ENCODE assay signal across 22 cellular contexts in genomic region chr3:37130448-37130847, GRCh38.
"Had no signal": no experiment of that assay in that cellular context is flagged by ENCODE, and none has a peak within 500 bp of the region (broad histone marks: within the 10 kb centered on the region; RNA-seq: fewer than 3 reads in every experiment).

No MANE protein-coding gene starts in this region.

- H3K27ac Mint-ChIP-seq: activated B cell treated with CpG ODN at 0.5 μM for 24 hours; activated CD4-positive, alpha-beta T cell treated with anti-CD3 and anti-CD28 coated beads for 36 hours; activated naive CD4-positive, alpha-beta T cell treated with anti-CD3 and anti-CD28 coated beads for 36 hours; activated naive CD8-positive, alpha-beta T cell treated with anti-CD3 and anti-CD28 coated beads, Interleukin-2, amount 10 ng/mL, durations not matched to agents 7 days and 5 days; T-helper 1 cell treated with Interleukin-12 subunit alpha and Interleukin-12 subunit beta and Interleukin-4 antibody, amounts not matched to agents 30 μg/mL and 1 μg/mL, for 36 hours had no signal

- H3K4me3 ChIP-seq: coronary artery, lung, pancreas, psoas muscle, right atrium auricular region, thyroid gland had no signal

- H3K4me3 Mint-ChIP-seq: activated B cell treated with CpG ODN at 0.5 μM for 24 hours; activated CD4-positive, alpha-beta T cell treated with anti-CD3 and anti-CD28 coated beads for 36 hours; activated naive CD4-positive, alpha-beta T cell treated with anti-CD3 and anti-CD28 coated beads for 36 hours; activated naive CD8-positive, alpha-beta T cell treated with anti-CD3 and anti-CD28 coated beads, Interleukin-2, amount 10 ng/mL, durations not matched to agents 7 days and 5 days; natural killer cell treated with Interleukin-12 subunit alpha and Interleukin-12 subunit beta and Interleukin-15 and Interleukin-18, amount 100 ng/mL, for 72 hours; T-helper 1 cell treated with Interleukin-12 subunit alpha and Interleukin-12 subunit beta and Interleukin-4 antibody, amounts not matched to agents 30 μg/mL and 1 μg/mL, for 36 hours had no signal

- DNase-seq: activated B cell treated with CpG ODN at 0.5 μM for 24 hours; activated CD4-positive, alpha-beta T cell treated with anti-CD3 and anti-CD28 coated beads, Interleukin-2, amount 50 U/mL, for 4 hours; activated CD8-positive, alpha-beta memory T cell treated with anti-CD3 and anti-CD28 coated beads, Interleukin-2, amount 50 U/mL, for 48 hours; activated effector memory CD4-positive, alpha-beta T cell treated with Interleukin-2 at 50 U/mL for 16 hours; activated naive CD4-positive, alpha-beta T cell treated with anti-CD3 and anti-CD28 coated beads for 36 hours; activated naive CD8-positive, alpha-beta T cell treated with anti-CD3 and anti-CD28 coated beads, Interleukin-2, amount 10 ng/mL, durations not matched to agents 7 days and 5 days; activated T-cell treated with anti-CD3 and anti-CD28 coated beads, Interleukin-2, amount 50 U/mL, for 48 hours; amniotic stem cell; kidney; pancreas; psoas muscle; stimulated activated CD4-positive, alpha-beta T cell treated with anti-CD3 and anti-CD28 coated beads, Interleukin-12 subunit alpha, Interleukin-12 subunit beta, amount 100 ng/mL, for 4 hours; stimulated activated CD4-positive, alpha-beta T cell treated with anti-CD3 and anti-CD28 coated beads, Interleukin-4, amount 100 ng/mL, for 4 hours; stimulated activated naive CD8-positive, alpha-beta T cell treated with anti-CD3 and anti-CD28 coated beads, Interleukin-15, Interleukin-2, amounts not matched to agents 100 U/mL and 50 U/mL, for 24 hours; T1000; thyroid gland had no signal

- H3K36me3 ChIP-seq: right atrium auricular region, thyroid gland had no signal

- H3K27ac ChIP-seq: coronary artery, psoas muscle, thyroid gland had no signal

- H3K9me3 ChIP-seq: pancreas, psoas muscle, right atrium auricular region, thyroid gland had no signal

- H3K27me3 Mint-ChIP-seq: activated B cell treated with CpG ODN at 0.5 μM for 24 hours; activated CD4-positive, alpha-beta T cell treated with anti-CD3 and anti-CD28 coated beads for 36 hours; activated naive CD8-positive, alpha-beta T cell treated with anti-CD3 and anti-CD28 coated beads, Interleukin-2, amount 10 ng/mL, durations not matched to agents 7 days and 5 days; natural killer cell treated with Interleukin-12 subunit alpha and Interleukin-12 subunit beta and Interleukin-15 and Interleukin-18, amount 100 ng/mL, for 72 hours had no signal

- H3K27me3 ChIP-seq: pancreas, right atrium auricular region, thyroid gland had no signal

- H3K9me3 Mint-ChIP-seq: activated B cell treated with CpG ODN at 0.5 μM for 24 hours; activated naive CD4-positive, alpha-beta T cell treated with anti-CD3 and anti-CD28 coated beads for 36 hours; activated naive CD8-positive, alpha-beta T cell treated with anti-CD3 and anti-CD28 coated beads, Interleukin-2, amount 10 ng/mL, durations not matched to agents 7 days and 5 days; natural killer cell treated with Interleukin-12 subunit alpha and Interleukin-12 subunit beta and Interleukin-15 and Interleukin-18, amount 100 ng/mL, for 72 hours; T-helper 1 cell treated with Interleukin-12 subunit alpha and Interleukin-12 subunit beta and Interleukin-4 antibody, amounts not matched to agents 30 μg/mL and 1 μg/mL, for 36 hours had no signal

- ATAC-seq: psoas muscle had no signal

- H3K4me1 Mint-ChIP-seq: activated B cell treated with CpG ODN at 0.5 μM for 24 hours had no signal
